ENCODE assay signal across 8 cellular contexts in genomic region chr6:31042801-31043200, GRCh38. TPM values are rescaled to one million over a fixed set of nuclear protein-coding genes. Genes with fewer than 3 reads are reported as not detected.
A peak's percentile ranks its signal among the peaks of the same experiment; 100 is the strongest.
DNase-seq lines count a peak whose midpoint lies in the region; ATAC-seq, FAIRE-seq and TF ChIP-seq lines count a peak whose summit lies in the region.

No MANE protein-coding gene starts in this region.

- FAIRE-seq in GM19239 (lab: Jason Lieb, UNC), result peak; percentile 23

- H3K27ac ChIP-seq in brain microvascular endothelial cell, result no peak overlapping the region
- H3K27ac ChIP-seq in thoracic aorta, result no peak overlapping the region

- peak; percentile 59 for TF ChIP-seq CTCF in AG09319 (IDR thresholded peaks at IDR 0.05; ENCODE audit: low read depth, low read length)
- peak; percentile 76 for TF ChIP-seq CTCF in brain microvascular endothelial cell (IDR thresholded peaks at IDR 0.05; ENCODE audit: low read depth, low read length, missing control alignments)
- peak; percentile 10 for TF ChIP-seq CTCF in thoracic aorta (IDR thresholded peaks at IDR 0.05)

- in situ Hi-C loops in brain microvascular endothelial cell (cut with HindIII; ENCODE audit: low pct_ligation_motif_present, low sequenced_read_pairs), result no loop called here

- no peaks in the 10 kb centered on the region for H3K9me3 ChIP-seq in thoracic aorta

- H3K36me3 ChIP-seq in brain microvascular endothelial cell (replicated peaks), result no peaks in the 10 kb centered on the region
- no peaks in the 10 kb centered on the region for H3K36me3 ChIP-seq in thoracic aorta

- no peaks in the 10 kb centered on the region for H3K4me1 ChIP-seq in thoracic aorta (ENCODE audit: control insufficient read depth in 1 of 2, low read depth in 2 of 2)

- DNase-seq in AG09319 (ENCODE audit: extremely low read depth, low read depth) (no peak), GM19239 (ENCODE audit: insufficient read length, low spot score) (no peak), RKO (ENCODE audit: low spot score) (peak; percentile 49), brain microvascular endothelial cell (peak; percentile 44), kidney tubule cell (ENCODE audit: low spot score) (peak; percentile 65), thoracic aorta (ENCODE audit: low spot score) (no peak)

- H3K27me3 ChIP-seq in brain microvascular endothelial cell (replicated peaks) (peaks cover 5% of the 10 kb centered on the region), thoracic aorta (replicated peaks; ENCODE audit: insufficient read depth) (no peaks in the 10 kb centered on the region)

- H3K4me3 ChIP-seq in brain microvascular endothelial cell (ENCODE audit: low read depth, low read length), result no peak overlapping the region
- no peak overlapping the region for H3K4me3 ChIP-seq in thoracic aorta

- no peak for ATAC-seq in thoracic aorta (ENCODE audit: insufficient number of reproducible peaks, low FRiP score, low read depth)
- ATAC-seq in GM18517 (IDR thresholded peaks at IDR 0.05; ENCODE audit: unreplicated experiment), result no peak
- no peak for ATAC-seq in GM19467 (IDR thresholded peaks at IDR 0.05; ENCODE audit: unreplicated experiment)

RNA-seq across cellular contexts. Expression of gene MUC22, which starts 32.5 kb away (rescaled TPM):
- not detected for total RNA-seq in thoracic aorta

RNA-seq across cellular contexts. Expression of gene MUC21, which starts 59.3 kb away (rescaled TPM):
- total RNA-seq in thoracic aorta, result not detected

Comparison
In these comparisons a context has a peak if more than half of its experiments do, and no peak if none do; other contexts are left out.
1. DNase-seq: peak in RKO (single experiment), brain microvascular endothelial cell (single experiment) and kidney tubule cell (single experiment); none in AG09319 (single experiment), GM19239 (single experiment) and thoracic aorta (single experiment).
2. CTCF ChIP-seq: peak in every context shown above with its lines; median percentile 76 in brain microvascular endothelial cell; 59 in AG09319; 10 in thoracic aorta.